ENCODE assay signal across 10 cellular contexts in the genomic region with DNA sequence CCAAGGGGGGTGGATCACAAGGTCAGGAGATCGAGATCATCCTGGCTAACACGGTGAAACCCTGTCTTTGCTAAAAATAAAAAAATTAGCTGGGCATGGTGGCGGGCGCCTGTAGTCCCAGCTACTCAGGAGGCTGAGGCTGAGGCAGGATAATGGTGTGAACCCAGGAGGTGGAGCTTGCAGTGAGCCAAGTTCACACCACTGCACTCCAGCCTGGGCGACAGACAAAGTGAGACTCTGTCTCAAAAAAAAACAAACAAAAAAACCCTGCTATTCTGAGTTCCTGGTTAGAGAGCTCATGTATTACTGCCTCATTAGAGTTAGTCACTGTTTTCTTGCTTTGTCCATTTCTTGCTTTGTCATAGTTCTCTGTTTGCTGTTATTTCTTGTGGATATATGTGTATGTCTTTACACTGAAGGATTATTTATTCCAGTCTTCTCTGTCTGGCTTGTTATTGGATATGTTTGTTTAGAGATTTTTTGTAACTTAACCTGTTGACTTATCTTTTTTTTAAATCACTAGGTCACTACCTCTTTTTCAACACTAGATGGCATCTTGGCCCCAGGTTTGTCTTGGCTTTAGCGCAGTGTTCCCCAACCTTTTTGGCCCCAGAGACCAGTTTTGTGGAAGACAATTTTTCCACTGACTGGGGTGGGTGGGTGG. TPM values are rescaled to one million over a fixed set of nuclear protein-coding genes. Genes with fewer than 3 reads are reported as not detected.
DNase-seq lines count a peak whose midpoint lies in the region; TF ChIP-seq lines count a peak whose summit lies in the region.
"Had no signal": no experiment of that assay in that cellular context is flagged by ENCODE, and none has a peak within 500 bp of the region (broad histone marks: within the 10 kb centered on the region; RNA-seq: fewer than 3 reads in every experiment).

No MANE protein-coding gene starts in this region.

- H3K36me3 ChIP-seq in osteoblast (ENCODE audit: insufficient read depth, low read length) (no peaks in the 10 kb centered on the region), suprapubic skin (peaks cover 3% of the 10 kb centered on the region)

- TF ChIP-seq CTCF in MCF 10A (IDR thresholded peaks at IDR 0.05; ENCODE audit: unreplicated experiment) (peak; percentile 48), osteoblast (IDR thresholded peaks at IDR 0.05; ENCODE audit: extremely low read depth, low read depth, low read length) (peak; percentile 51), suprapubic skin (IDR thresholded peaks at IDR 0.05) (peak in 1 of 2 donors; percentile 17), lower leg skin (IDR thresholded peaks at IDR 0.05) (no peak)

- H3K27me3 Mint-ChIP-seq in MCF 10A (ENCODE audit: insufficient read depth, unreplicated experiment) = no peaks in the 10 kb centered on the region
- H3K27me3 Mint-ChIP-seq: brain had no signal

- no peak overlapping the region for H3K27ac Mint-ChIP-seq in MCF 10A (ENCODE audit: low read depth, unreplicated experiment)
- H3K27ac Mint-ChIP-seq: brain had no signal

- H3K9me3 Mint-ChIP-seq in MCF 10A (ENCODE audit: unreplicated experiment) = peaks cover 12% of the 10 kb centered on the region

- peaks cover 8% of the 10 kb centered on the region for H4K20me1 ChIP-seq in osteoblast (ENCODE audit: insufficient read depth, low read length)

- intact Hi-C loops in MCF 10A (cut with micrococcal nuclease) (loop anchor here (1.0 kb wide), 1 partner anchor 120 kb away; no protein-coding TSS in a partner anchor), lower leg skin (cut with DNase I; ENCODE audit: low total_unique reads) (loop anchor here (10.0 kb wide), 1 partner anchor 117 kb away; no protein-coding TSS in a partner anchor)

- no peak overlapping the region for H3K27ac ChIP-seq in osteoblast (ENCODE audit: low read depth, low read length)
- no peak overlapping the region for H3K27ac ChIP-seq in suprapubic skin
- H3K27ac ChIP-seq: SK-N-MC had no signal

- H3K4me1 ChIP-seq in osteoblast (ENCODE audit: insufficient read depth, low read length) (peaks cover 10% of the 10 kb centered on the region), suprapubic skin (peaks cover 20% of the 10 kb centered on the region)

- BruUV-seq in MCF 10A (replicated peaks; lab: Mats Ljungman, UMichigan) = no TSS peak

- H3K4me3 ChIP-seq in osteoblast (ENCODE audit: insufficient read depth, low read length) (no peak overlapping the region), suprapubic skin (no peak overlapping the region), lower leg skin (ENCODE audit: low read depth, poor library complexity, severe bottlenecking) (no peak overlapping the region)
- H3K4me3 ChIP-seq: SK-N-MC had no signal

- TF ChIP-seq EP300 in suprapubic skin (IDR thresholded peaks at IDR 0.05) = no peak

- H3K9me3 ChIP-seq in osteoblast (ENCODE audit: low read depth, low read length) (no peaks in the 10 kb centered on the region), suprapubic skin (no peaks in the 10 kb centered on the region)

- DNase-seq in NCI-H510A treated with DMSO at 0.1 percent for 48 hours (lab: John Stamatoyannopoulos, UW) (peak; percentile 9), NCI-H510A (lab: John Stamatoyannopoulos, UW) (no peak), M059J (ENCODE audit: low read depth) (peak; percentile 31), MCF 10A (ENCODE audit: unreplicated experiment) (peak; percentile 40), osteoblast (ENCODE audit: insufficient read length, low spot score, missing footprints) (peak; percentile 79), suprapubic skin (ENCODE audit: low spot score in 2 of 2) (no peak), lower leg skin (ENCODE audit: low spot score in 2 of 2) (no peak)
- DNase-seq in activated effector memory CD4-positive, alpha-beta T cell treated with Interleukin-2 at 50 U/mL for 16 hours = no peak

- H3K4me1 Mint-ChIP-seq in MCF 10A (ENCODE audit: insufficient read depth, unreplicated experiment) = peaks cover 21% of the 10 kb centered on the region

- no peak overlapping the region for H2AFZ ChIP-seq in osteoblast (ENCODE audit: low read length)

- no peaks in the 10 kb centered on the region for H3K27me3 ChIP-seq in osteoblast (ENCODE audit: insufficient read depth, low read length)
- no peaks in the 10 kb centered on the region for H3K27me3 ChIP-seq in suprapubic skin

- peaks cover 9% of the 10 kb centered on the region for H3K36me3 Mint-ChIP-seq in MCF 10A (ENCODE audit: insufficient read depth, unreplicated experiment)

- POLR2A ChIA-PET in MCF 10A (lab: Yijun Ruan, JAX) = no interaction called here

- H3K4me3 Mint-ChIP-seq in MCF 10A (ENCODE audit: unreplicated experiment) = no peak overlapping the region
- H3K4me3 Mint-ChIP-seq: brain had no signal

- CTCF ChIA-PET in MCF 10A (lab: Yijun Ruan, JAX) = interaction anchor here (0.5 to 2.5 kb wide), 14 partner anchors 8 to 1675 kb away, joined by 3 to 14 read pairs (median 3); partner anchors contain the start of genes TTLL4 and WNT6

- TF ChIP-seq POLR2A in suprapubic skin (IDR thresholded peaks at IDR 0.05) = no peak
- no peak for TF ChIP-seq POLR2A in lower leg skin (IDR thresholded peaks at IDR 0.05)

- H3K4me2 ChIP-seq in osteoblast (ENCODE audit: insufficient read depth, low read length) = no peak overlapping the region

- 98% methylated on average over 6 of the region's 6 CpGs for WGBS in suprapubic skin
- WGBS in lower leg skin, 2 donors = 96% methylated on average over 6 of the region's 6 CpGs

- H3K79me2 ChIP-seq in osteoblast (ENCODE audit: insufficient read depth, low read length) = peaks cover 58% of the 10 kb centered on the region

RNA-seq across cellular contexts. Expression of gene TTLL4, which starts 17.0 kb away (rescaled TPM):
- total RNA-seq in M059J (2014; rRNA removed; shearing (Covaris generic)) = 9.5 and 17.9 TPM in 2 replicates
- total RNA-seq in MCF 10A (2022) (33.6 and 38.2 TPM in 2 replicates), osteoblast (13.0 and 15.6 TPM in 2 replicates), suprapubic skin (10 to 100 TPM; 18.9 to 43.5 (median 25.2) TPM), lower leg skin (10 to 100 TPM in 3 of 4 donors, 1 to 10 TPM in 1; 4.4 to 19.4 (median 17.4) TPM)

RNA-seq across cellular contexts. Expression of gene CYP27A1, which starts 54.3 kb away (rescaled TPM):
- 2.7 and 5.2 TPM in 2 replicates for total RNA-seq in M059J (2014; rRNA removed; shearing (Covaris generic))
- 0.12 TPM in 1 of 2 replicates, not detected in the other for total RNA-seq in MCF 10A (2022)
- total RNA-seq in osteoblast = 21.2 and 25.0 TPM in 2 replicates
- total RNA-seq in suprapubic skin = 10 to 100 TPM; 17.4 to 30.7 (median 21.8) TPM
- total RNA-seq in lower leg skin = 10 to 100 TPM; 12.9 to 35.2 (median 21.8) TPM

RNA-seq across cellular contexts. Expression of gene STK36, which starts 55.7 kb away (rescaled TPM):
- 8.2 and 11.9 TPM in 2 replicates for total RNA-seq in M059J (2014; rRNA removed; shearing (Covaris generic))
- total RNA-seq in MCF 10A (2022) (20.7 and 35.1 TPM in 2 replicates), osteoblast (25.7 and 30.6 TPM in 2 replicates), suprapubic skin (10 to 100 TPM; 20.7 to 43.4 (median 21.9) TPM), lower leg skin (10 to 100 TPM in 2 of 4 donors, 1 to 10 TPM in 2; 7.4 to 21.1 (median 12.3) TPM)

RNA-seq across cellular contexts. Expression of gene RNF25, which starts 55.8 kb away (rescaled TPM):
- total RNA-seq in M059J (2014; rRNA removed; shearing (Covaris generic)) = 36.1 and 40.0 TPM in 2 replicates
- 58.9 and 60.8 TPM in 2 replicates for total RNA-seq in MCF 10A (2022)
- total RNA-seq in osteoblast = 32.4 and 41.6 TPM in 2 replicates
- 10 to 100 TPM; 19.0 to 42.6 (median 23.2) TPM for total RNA-seq in suprapubic skin
- total RNA-seq in lower leg skin = 10 to 100 TPM; 21.2 to 38.2 (median 21.7) TPM

Comparison
In these comparisons a context has a peak if more than half of its experiments do, and no peak if none do; other contexts are left out.
1. DNase-seq: peak in NCI-H510A treated with DMSO at 0.1 percent for 48 hours (single experiment), M059J (single experiment), MCF 10A (single experiment) and osteoblast (single experiment); none in NCI-H510A (single experiment), activated effector memory CD4-positive, alpha-beta T cell treated with Interleukin-2 at 50 U/mL for 16 hours (single experiment), suprapubic skin (0 of 2) and lower leg skin (0 of 2).
2. CTCF ChIP-seq: peak in MCF 10A (single experiment) and osteoblast (single experiment); none in lower leg skin (0 of 3).